ENCODE assay signal across 1 cellular context in the genomic region with DNA sequence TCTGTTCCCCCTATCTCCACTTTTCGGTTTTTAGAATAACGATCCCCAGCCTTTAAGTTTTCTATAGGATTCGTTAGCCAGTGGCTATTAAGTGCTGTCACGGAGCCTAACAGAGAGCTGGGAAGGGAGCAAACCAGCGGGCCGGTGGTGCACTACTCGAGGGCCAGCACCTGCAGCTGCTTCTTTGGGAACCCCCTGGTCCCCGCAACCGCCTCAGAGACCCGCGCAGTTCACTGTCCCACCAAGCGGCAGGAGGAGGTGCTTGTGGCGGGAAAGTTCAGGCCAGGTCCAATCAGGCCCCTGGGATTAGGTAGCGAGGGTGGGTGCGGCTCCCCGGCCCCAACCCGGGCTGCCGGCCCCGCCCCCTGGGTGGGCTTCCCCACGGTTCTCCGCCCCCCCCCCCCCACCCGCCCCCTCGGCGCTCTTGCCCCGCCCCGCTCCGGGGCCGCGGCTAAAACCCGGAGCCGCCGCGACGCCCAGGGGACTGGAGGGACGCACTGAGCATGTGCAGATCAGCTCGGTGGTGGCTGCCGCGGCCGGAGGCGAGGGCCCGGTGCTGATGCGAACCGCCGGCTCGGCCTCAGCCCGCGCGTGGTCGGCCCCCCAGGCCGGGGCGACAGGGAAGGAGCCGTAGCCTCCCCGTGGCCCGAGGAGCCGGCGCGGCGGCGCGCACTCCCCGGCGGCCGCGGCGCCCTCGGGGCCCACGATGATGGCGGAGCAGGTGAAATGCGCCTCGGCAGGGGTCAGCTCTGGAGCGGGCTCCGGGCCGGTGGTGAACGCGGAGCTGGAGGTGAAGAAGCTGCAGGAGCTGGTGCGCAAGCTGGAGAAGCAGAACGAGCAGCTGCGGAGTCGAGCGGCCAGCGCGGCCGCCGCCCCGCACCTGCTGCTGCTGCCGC.
TF ChIP-seq lines count a peak whose summit lies in the region.

A gene (plus strand): TSS at position 480 of the 896 bp plus-strand sequence. CDS start 227 bp downstream, at position 707.

TF ChIP-seq in HepG2, 621 proteins besides CTCF, POLR2A, EP300 and RAD21 (continued from another document and continues in another):
- TF ChIP-seq, protein P1, sequence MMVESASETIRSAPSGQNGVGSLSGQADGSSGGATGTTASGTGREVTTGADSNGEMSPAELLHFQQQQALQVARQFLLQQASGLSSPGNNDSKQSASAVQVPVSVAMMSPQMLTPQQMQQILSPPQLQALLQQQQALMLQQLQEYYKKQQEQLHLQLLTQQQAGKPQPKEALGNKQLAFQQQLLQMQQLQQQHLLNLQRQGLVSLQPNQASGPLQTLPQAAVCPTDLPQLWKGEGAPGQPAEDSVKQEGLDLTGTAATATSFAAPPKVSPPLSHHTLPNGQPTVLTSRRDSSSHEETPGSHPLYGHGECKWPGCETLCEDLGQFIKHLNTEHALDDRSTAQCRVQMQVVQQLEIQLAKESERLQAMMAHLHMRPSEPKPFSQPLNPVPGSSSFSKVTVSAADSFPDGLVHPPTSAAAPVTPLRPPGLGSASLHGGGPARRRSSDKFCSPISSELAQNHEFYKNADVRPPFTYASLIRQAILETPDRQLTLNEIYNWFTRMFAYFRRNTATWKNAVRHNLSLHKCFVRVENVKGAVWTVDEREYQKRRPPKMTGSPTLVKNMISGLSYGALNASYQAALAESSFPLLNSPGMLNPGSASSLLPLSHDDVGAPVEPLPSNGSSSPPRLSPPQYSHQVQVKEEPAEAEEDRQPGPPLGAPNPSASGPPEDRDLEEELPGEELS (CRISPR knock-in tag; IDR thresholded peaks at IDR 0.05) = no peak
- TF ChIP-seq ZNF674 (CRISPR knock-in tag; IDR thresholded peaks at IDR 0.05; ENCODE audit: low read depth) (no peak), ZNF292 (CRISPR knock-in tag; IDR thresholded peaks at IDR 0.05; ENCODE audit: borderline replicate concordance, low read depth) (no peak), ZNF614 (CRISPR knock-in tag; IDR thresholded peaks at IDR 0.05; ENCODE audit: borderline replicate concordance) (no peak), ZNF337 (CRISPR knock-in tag; IDR thresholded peaks at IDR 0.05; ENCODE audit: borderline replicate concordance, low read depth) (no peak), EEA1 (CRISPR knock-in tag; IDR thresholded peaks at IDR 0.05; ENCODE audit: borderline replicate concordance) (no peak), HNF4G (IDR thresholded peaks at IDR 0.05; ENCODE audit: borderline replicate concordance, low read depth, low read length) (no peak), HNF4G (CRISPR knock-in tag; IDR thresholded peaks at IDR 0.05; ENCODE audit: borderline replicate concordance, low read depth) (no peak), KAT8 (CRISPR knock-in tag; IDR thresholded peaks at IDR 0.05) (no peak), ZFAT (CRISPR knock-in tag; conservative IDR thresholded peaks at IDR 0.05) (no peak), ZBTB38 (CRISPR knock-in tag; IDR thresholded peaks at IDR 0.05) (no peak), KDM5B (CRISPR knock-in tag; IDR thresholded peaks at IDR 0.05; ENCODE audit: borderline replicate concordance) (peak; percentile 44; the same call in 1 of the 2 replicates), TSC22D2 (CRISPR knock-in tag; IDR thresholded peaks at IDR 0.05; ENCODE audit: borderline replicate concordance) (no peak), KLF11 (CRISPR knock-in tag; IDR thresholded peaks at IDR 0.05) (no peak), PHF21A (CRISPR knock-in tag; IDR thresholded peaks at IDR 0.05) (no peak), HOXA5 (CRISPR knock-in tag; IDR thresholded peaks at IDR 0.05) (no peak), ZNF224 (CRISPR knock-in tag; IDR thresholded peaks at IDR 0.05) (no peak), ZMYM2 (CRISPR knock-in tag; IDR thresholded peaks at IDR 0.05) (no peak), U2AF1 (optimal IDR thresholded peaks at IDR 0.05; ENCODE audit: low read depth, low read length) (no peak), ZIK1 (CRISPR knock-in tag; IDR thresholded peaks at IDR 0.05; ENCODE audit: borderline replicate concordance, low read depth) (no peak), ZBTB7B (CRISPR knock-in tag; IDR thresholded peaks at IDR 0.05) (no peak), ZKSCAN8 (CRISPR knock-in tag; IDR thresholded peaks at IDR 0.05; ENCODE audit: borderline replicate concordance) (no peak), SALL1 (CRISPR knock-in tag; IDR thresholded peaks at IDR 0.05) (peak; percentile 39; the same call in 1 of the 2 replicates), ARNT2 (CRISPR knock-in tag; IDR thresholded peaks at IDR 0.05; ENCODE audit: low read depth) (0 out of 2 replicates have a peak, but pooled peaks have one; percentile 42)
- TF ChIP-seq, protein P2, sequence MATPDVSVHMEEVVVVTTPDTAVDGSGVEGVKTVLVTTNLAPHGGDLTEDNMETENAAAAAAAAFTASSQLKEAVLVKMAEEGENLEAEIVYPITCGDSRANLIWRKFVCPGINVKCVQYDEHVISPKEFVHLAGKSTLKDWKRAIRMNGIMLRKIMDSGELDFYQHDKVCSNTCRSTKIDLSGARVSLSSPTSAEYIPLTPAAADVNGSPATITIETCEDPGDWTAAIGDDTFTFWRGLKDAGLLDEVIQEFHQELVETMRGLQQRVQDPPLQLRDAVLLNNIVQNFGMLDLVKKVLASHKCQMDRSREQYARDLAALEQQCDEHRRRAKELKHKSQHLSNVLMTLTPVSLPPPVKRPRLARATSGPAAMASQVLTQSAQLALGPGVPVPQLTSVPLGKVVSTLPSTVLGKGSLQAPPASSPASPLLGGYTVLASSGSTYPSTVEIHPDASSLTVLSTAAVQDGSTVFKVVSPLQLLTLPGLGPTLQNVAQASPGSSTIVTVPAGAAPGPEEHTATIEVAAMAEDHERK (CRISPR knock-in tag; IDR thresholded peaks at IDR 0.05; ENCODE audit: low read depth) = no peak
- TF ChIP-seq, protein P3, sequence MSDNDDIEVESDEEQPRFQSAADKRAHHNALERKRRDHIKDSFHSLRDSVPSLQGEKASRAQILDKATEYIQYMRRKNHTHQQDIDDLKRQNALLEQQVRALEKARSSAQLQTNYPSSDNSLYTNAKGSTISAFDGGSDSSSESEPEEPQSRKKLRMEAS (IDR thresholded peaks at IDR 0.05) = peak; percentile 64
- TF ChIP-seq, protein P4, sequence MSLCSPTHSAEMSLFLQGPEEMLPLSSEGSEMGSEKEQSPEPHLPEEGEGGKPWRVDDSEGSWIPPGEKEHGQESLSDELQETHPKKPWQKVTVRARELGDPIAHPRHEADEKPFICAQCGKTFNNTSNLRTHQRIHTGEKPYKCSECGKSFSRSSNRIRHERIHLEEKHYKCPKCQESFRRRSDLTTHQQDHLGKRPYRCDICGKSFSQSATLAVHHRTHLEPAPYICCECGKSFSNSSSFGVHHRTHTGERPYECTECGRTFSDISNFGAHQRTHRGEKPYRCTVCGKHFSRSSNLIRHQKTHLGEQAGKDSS (CRISPR knock-in tag; IDR thresholded peaks at IDR 0.05; ENCODE audit: borderline replicate concordance, low read depth) = no peak
- TF ChIP-seq, protein P5, sequence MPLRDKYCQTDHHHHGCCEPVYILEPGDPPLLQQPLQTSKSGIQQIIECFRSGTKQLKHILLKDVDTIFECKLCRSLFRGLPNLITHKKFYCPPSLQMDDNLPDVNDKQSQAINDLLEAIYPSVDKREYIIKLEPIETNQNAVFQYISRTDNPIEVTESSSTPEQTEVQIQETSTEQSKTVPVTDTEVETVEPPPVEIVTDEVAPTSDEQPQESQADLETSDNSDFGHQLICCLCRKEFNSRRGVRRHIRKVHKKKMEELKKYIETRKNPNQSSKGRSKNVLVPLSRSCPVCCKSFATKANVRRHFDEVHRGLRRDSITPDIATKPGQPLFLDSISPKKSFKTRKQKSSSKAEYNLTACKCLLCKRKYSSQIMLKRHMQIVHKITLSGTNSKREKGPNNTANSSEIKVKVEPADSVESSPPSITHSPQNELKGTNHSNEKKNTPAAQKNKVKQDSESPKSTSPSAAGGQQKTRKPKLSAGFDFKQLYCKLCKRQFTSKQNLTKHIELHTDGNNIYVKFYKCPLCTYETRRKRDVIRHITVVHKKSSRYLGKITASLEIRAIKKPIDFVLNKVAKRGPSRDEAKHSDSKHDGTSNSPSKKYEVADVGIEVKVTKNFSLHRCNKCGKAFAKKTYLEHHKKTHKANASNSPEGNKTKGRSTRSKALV (CRISPR knock-in tag; IDR thresholded peaks at IDR 0.05) = no peak
- TF ChIP-seq, protein P6, sequence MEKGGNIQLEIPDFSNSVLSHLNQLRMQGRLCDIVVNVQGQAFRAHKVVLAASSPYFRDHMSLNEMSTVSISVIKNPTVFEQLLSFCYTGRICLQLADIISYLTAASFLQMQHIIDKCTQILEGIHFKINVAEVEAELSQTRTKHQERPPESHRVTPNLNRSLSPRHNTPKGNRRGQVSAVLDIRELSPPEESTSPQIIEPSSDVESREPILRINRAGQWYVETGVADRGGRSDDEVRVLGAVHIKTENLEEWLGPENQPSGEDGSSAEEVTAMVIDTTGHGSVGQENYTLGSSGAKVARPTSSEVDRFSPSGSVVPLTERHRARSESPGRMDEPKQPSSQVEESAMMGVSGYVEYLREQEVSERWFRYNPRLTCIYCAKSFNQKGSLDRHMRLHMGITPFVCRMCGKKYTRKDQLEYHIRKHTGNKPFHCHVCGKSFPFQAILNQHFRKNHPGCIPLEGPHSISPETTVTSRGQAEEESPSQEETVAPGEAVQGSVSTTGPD (CRISPR knock-in tag; IDR thresholded peaks at IDR 0.05) = no peak
- TF ChIP-seq, protein P7, sequence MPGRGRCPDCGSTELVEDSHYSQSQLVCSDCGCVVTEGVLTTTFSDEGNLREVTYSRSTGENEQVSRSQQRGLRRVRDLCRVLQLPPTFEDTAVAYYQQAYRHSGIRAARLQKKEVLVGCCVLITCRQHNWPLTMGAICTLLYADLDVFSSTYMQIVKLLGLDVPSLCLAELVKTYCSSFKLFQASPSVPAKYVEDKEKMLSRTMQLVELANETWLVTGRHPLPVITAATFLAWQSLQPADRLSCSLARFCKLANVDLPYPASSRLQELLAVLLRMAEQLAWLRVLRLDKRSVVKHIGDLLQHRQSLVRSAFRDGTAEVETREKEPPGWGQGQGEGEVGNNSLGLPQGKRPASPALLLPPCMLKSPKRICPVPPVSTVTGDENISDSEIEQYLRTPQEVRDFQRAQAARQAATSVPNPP (CRISPR knock-in tag; IDR thresholded peaks at IDR 0.05) = no peak
- TF ChIP-seq, protein P8, sequence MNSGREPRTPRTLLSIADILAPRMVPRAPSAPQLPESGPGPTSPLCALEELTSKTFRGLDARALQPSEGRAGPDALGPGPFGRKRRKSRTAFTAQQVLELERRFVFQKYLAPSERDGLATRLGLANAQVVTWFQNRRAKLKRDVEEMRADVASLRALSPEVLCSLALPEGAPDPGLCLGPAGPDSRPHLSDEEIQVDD (CRISPR knock-in tag; IDR thresholded peaks at IDR 0.05; ENCODE audit: borderline replicate concordance) = no peak
- TF ChIP-seq, protein P9, sequence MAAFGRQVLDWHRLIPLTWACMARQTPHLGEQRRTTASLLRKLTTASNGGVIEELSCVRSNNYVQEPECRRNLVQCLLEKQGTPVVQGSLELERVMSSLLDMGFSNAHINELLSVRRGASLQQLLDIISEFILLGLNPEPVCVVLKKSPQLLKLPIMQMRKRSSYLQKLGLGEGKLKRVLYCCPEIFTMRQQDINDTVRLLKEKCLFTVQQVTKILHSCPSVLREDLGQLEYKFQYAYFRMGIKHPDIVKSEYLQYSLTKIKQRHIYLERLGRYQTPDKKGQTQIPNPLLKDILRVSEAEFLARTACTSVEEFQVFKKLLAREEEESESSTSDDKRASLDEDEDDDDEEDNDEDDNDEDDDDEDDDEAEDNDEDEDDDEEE (CRISPR knock-in tag; IDR thresholded peaks at IDR 0.05) = no peak
- TF ChIP-seq, protein P10, sequence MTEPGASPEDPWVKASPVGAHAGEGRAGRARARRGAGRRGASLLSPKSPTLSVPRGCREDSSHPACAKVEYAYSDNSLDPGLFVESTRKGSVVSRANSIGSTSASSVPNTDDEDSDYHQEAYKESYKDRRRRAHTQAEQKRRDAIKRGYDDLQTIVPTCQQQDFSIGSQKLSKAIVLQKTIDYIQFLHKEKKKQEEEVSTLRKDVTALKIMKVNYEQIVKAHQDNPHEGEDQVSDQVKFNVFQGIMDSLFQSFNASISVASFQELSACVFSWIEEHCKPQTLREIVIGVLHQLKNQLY (CRISPR knock-in tag; IDR thresholded peaks at IDR 0.05) = no peak
- TF ChIP-seq, protein P11, sequence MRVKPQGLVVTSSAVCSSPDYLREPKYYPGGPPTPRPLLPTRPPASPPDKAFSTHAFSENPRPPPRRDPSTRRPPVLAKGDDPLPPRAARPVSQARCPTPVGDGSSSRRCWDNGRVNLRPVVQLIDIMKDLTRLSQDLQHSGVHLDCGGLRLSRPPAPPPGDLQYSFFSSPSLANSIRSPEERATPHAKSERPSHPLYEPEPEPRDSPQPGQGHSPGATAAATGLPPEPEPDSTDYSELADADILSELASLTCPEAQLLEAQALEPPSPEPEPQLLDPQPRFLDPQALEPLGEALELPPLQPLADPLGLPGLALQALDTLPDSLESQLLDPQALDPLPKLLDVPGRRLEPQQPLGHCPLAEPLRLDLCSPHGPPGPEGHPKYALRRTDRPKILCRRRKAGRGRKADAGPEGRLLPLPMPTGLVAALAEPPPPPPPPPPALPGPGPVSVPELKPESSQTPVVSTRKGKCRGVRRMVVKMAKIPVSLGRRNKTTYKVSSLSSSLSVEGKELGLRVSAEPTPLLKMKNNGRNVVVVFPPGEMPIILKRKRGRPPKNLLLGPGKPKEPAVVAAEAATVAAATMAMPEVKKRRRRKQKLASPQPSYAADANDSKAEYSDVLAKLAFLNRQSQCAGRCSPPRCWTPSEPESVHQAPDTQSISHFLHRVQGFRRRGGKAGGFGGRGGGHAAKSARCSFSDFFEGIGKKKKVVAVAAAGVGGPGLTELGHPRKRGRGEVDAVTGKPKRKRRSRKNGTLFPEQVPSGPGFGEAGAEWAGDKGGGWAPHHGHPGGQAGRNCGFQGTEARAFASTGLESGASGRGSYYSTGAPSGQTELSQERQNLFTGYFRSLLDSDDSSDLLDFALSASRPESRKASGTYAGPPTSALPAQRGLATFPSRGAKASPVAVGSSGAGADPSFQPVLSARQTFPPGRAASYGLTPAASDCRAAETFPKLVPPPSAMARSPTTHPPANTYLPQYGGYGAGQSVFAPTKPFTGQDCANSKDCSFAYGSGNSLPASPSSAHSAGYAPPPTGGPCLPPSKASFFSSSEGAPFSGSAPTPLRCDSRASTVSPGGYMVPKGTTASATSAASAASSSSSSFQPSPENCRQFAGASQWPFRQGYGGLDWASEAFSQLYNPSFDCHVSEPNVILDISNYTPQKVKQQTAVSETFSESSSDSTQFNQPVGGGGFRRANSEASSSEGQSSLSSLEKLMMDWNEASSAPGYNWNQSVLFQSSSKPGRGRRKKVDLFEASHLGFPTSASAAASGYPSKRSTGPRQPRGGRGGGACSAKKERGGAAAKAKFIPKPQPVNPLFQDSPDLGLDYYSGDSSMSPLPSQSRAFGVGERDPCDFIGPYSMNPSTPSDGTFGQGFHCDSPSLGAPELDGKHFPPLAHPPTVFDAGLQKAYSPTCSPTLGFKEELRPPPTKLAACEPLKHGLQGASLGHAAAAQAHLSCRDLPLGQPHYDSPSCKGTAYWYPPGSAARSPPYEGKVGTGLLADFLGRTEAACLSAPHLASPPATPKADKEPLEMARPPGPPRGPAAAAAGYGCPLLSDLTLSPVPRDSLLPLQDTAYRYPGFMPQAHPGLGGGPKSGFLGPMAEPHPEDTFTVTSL (CRISPR knock-in tag; IDR thresholded peaks at IDR 0.05; ENCODE audit: borderline replicate concordance) = no peak
